In the genomic region with DNA sequence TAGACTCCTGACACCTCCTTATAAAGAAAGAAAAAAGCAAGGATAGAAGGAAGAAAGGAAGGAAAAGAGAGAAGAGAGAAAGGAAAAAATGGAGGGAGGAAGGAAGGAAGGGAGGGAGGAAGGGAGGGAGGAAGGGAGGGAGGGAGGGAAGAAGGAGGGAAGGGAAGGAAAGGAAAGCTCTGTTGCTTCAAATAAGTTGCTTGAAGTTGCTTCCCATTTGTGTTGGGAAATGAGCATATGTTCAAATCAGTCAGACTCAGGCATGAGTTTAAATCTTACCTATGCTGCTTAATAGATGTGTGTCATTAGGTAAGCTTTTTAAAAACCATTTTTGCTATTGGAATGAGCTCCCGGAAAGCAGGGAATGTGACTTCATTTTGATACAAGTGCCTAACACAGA, we compare ENCODE assay signal across 37 cellular contexts. TPM values are rescaled to one million over a fixed set of nuclear protein-coding genes. Genes with fewer than 3 reads are reported as not detected.
DNase-seq lines count a peak whose midpoint lies in the region; ATAC-seq, FAIRE-seq and TF ChIP-seq lines count a peak whose summit lies in the region.
"Had no signal": no experiment of that assay in that cellular context is flagged by ENCODE, and none has a peak within 500 bp of the region (broad histone marks: within the 10 kb centered on the region; RNA-seq: fewer than 3 reads in every experiment).

No MANE protein-coding gene starts in this region.

- DNase-seq in HepG2 (ENCODE audit: low spot score) (no peak), right lobe of liver (no peak), NCI-H69 (lab: John Stamatoyannopoulos, UW) (peak; percentile 32), progenitor cell of endocrine pancreas (ENCODE audit: low spot score, unreplicated experiment) (no peak), type B pancreatic cell (ENCODE audit: extremely low spot score, unreplicated experiment) (no peak), OCI-M1 (lab: John Stamatoyannopoulos, UW) (no peak), Ammon's horn (ENCODE audit: low spot score) (no peak), erythroblast (lab: John Stamatoyannopoulos, UW) (no peak)
- DNase-seq: 8988T; ACHN; AML-193; BE2C; C1 segment of cervical spinal cord; Caco-2; Calu3; CD4-positive, alpha-beta memory T cell; CD4-positive, alpha-beta T cell; CD4-positive, CD25-positive, alpha-beta regulatory T cell; CD8-positive, alpha-beta memory T cell; CD8-positive, alpha-beta T cell; COR-L47; DMS 273 treated with DMSO at 0.1 percent for 48 hours; DMS153; DMS53; DMS79; DMS79 treated with DMSO at 0.1 percent for 48 hours; DND-41; EL had no signal

- no peak overlapping the region for H3K27ac ChIP-seq in HepG2 (ENCODE audit: extremely low read length, insufficient read depth, low read length)
- no peak overlapping the region for H3K27ac ChIP-seq in right lobe of liver
- H3K27ac ChIP-seq: 22Rv1; A549; BLaER1; BLaER1 treated with 17β-estradiol and CSF1 and Interleukin-3, amounts not matched to agents 10 nM and 100 nM; C4-2B had no signal

- no peak overlapping the region for H3K4me3 ChIP-seq in HepG2 (replicated peaks in 1 of 3; ENCODE audit: insufficient read depth in 1 of 3, low read depth in 2 of 3, low read length in 3 of 3)
- no peak overlapping the region for H3K4me3 ChIP-seq in right lobe of liver
- H3K4me3 ChIP-seq: A549; BLaER1; BLaER1 treated with 17β-estradiol and CSF1 and Interleukin-3, amounts not matched to agents 10 nM and 100 nM had no signal

- no peak for ATAC-seq in HepG2
- no peak for ATAC-seq in right lobe of liver
- ATAC-seq: A549; CD8-positive, alpha-beta T cell had no signal

- H3K36me3 Mint-ChIP-seq in progenitor cell of endocrine pancreas (ENCODE audit: insufficient read depth) (no peaks in the 10 kb centered on the region), type B pancreatic cell (no peaks in the 10 kb centered on the region)
- H3K36me3 Mint-ChIP-seq: CD14-positive monocyte; CD4-positive, CD25-positive, alpha-beta regulatory T cell; CD8-positive, alpha-beta memory T cell; CD8-positive, alpha-beta T cell had no signal

- H3K4me2 ChIP-seq in HepG2 (ENCODE audit: low read depth, low read length): no peak overlapping the region
- H3K4me2 ChIP-seq: A549; BLaER1; BLaER1 treated with 17β-estradiol and CSF1 and Interleukin-3, amounts not matched to agents 10 nM and 100 nM had no signal

- H3K79me2 ChIP-seq in HepG2 (ENCODE audit: insufficient read depth, low read length): no peaks in the 10 kb centered on the region

- no peaks in the 10 kb centered on the region for H3K9me3 Mint-ChIP-seq in progenitor cell of endocrine pancreas (ENCODE audit: low read depth)
- H3K9me3 Mint-ChIP-seq in type B pancreatic cell: peaks cover 3% of the 10 kb centered on the region
- H3K9me3 Mint-ChIP-seq: CD4-positive, alpha-beta memory T cell; CD4-positive, alpha-beta T cell; CD8-positive, alpha-beta T cell had no signal

- H3K27ac Mint-ChIP-seq in progenitor cell of endocrine pancreas (no peak overlapping the region), type B pancreatic cell (no peak overlapping the region)
- H3K27ac Mint-ChIP-seq: B cell; CD14-positive monocyte; CD4-positive, alpha-beta memory T cell; CD4-positive, alpha-beta T cell; CD8-positive, alpha-beta T cell had no signal

- H2AFZ ChIP-seq in HepG2 (ENCODE audit: low read length): no peak overlapping the region

- POLR2A ChIA-PET in HepG2 (lab: Yijun Ruan, JAX): no interaction called here

- no peak overlapping the region for H3K9ac ChIP-seq in HepG2 (ENCODE audit: insufficient read depth, low read depth, low read length)
- H3K9ac ChIP-seq: BLaER1; BLaER1 treated with 17β-estradiol and CSF1 and Interleukin-3, amounts not matched to agents 10 nM and 100 nM had no signal

- TF ChIP-seq POLR2A in HepG2 (IDR thresholded peaks at IDR 0.05; ENCODE audit: insufficient read depth in 1 of 2, low read depth in 2 of 2, low read length in 2 of 2) (no peak), right lobe of liver (IDR thresholded peaks at IDR 0.05) (no peak), erythroblast (IDR thresholded peaks at IDR 0.05; ENCODE audit: low read length) (no peak)

- peaks cover 13% of the 10 kb centered on the region for H3K4me1 ChIP-seq in HepG2 (ENCODE audit: insufficient read depth, low read length)
- no peaks in the 10 kb centered on the region for H3K4me1 ChIP-seq in right lobe of liver
- H3K4me1 ChIP-seq: A549, BE2C, Caco-2 had no signal

- no peaks in the 10 kb centered on the region for H4K20me1 ChIP-seq in HepG2 (ENCODE audit: insufficient read depth, low read length)
- H4K20me1 ChIP-seq: BLaER1; BLaER1 treated with 17β-estradiol and CSF1 and Interleukin-3, amounts not matched to agents 10 nM and 100 nM had no signal

- TF ChIP-seq EP300 in HepG2 (IDR thresholded peaks at IDR 0.05; ENCODE audit: low read depth in 2 of 2, low read length in 2 of 2) (no peak), HepG2 (CRISPR knock-in tag; IDR thresholded peaks at IDR 0.05; ENCODE audit: borderline replicate concordance) (no peak)

- intact Hi-C loops in HepG2 (cut with micrococcal nuclease; ENCODE audit: unreplicated experiment) (loop anchor here (2.0 kb wide), 1 partner anchor 31 kb away; no protein-coding TSS in a partner anchor), right lobe of liver (cut with DNase I) (no loop called here)

- H3K36me3 ChIP-seq in HepG2 (replicated peaks in 1 of 2; ENCODE audit: control insufficient read depth in 1 of 2, insufficient read depth in 2 of 2, low read length in 2 of 2) (no peaks in the 10 kb centered on the region), right lobe of liver (no peaks in the 10 kb centered on the region)
- H3K36me3 ChIP-seq: BE2C; BLaER1; BLaER1 treated with 17β-estradiol and CSF1 and Interleukin-3, amounts not matched to agents 10 nM and 100 nM had no signal

- H3K4me3 Mint-ChIP-seq in progenitor cell of endocrine pancreas (ENCODE audit: low read depth) (no peak overlapping the region), type B pancreatic cell (no peak overlapping the region)
- H3K4me3 Mint-ChIP-seq: B cell; CD14-positive monocyte; CD4-positive, alpha-beta memory T cell; CD4-positive, alpha-beta T cell; CD4-positive, CD25-positive, alpha-beta regulatory T cell; CD8-positive, alpha-beta memory T cell; CD8-positive, alpha-beta T cell had no signal

- no peaks in the 10 kb centered on the region for H3K27me3 ChIP-seq in HepG2 (ENCODE audit: control insufficient read depth in 1 of 2, insufficient read depth in 2 of 2, low read length in 2 of 2)
- no peaks in the 10 kb centered on the region for H3K27me3 ChIP-seq in right lobe of liver
- H3K27me3 ChIP-seq: BE2C; BLaER1; BLaER1 treated with 17β-estradiol and CSF1 and Interleukin-3, amounts not matched to agents 10 nM and 100 nM had no signal

- H3K4me1 Mint-ChIP-seq in progenitor cell of endocrine pancreas (ENCODE audit: low read depth) (peaks cover 10% of the 10 kb centered on the region), type B pancreatic cell (ENCODE audit: unreplicated experiment) (peaks cover 23% of the 10 kb centered on the region)

- CTCF ChIA-PET in HepG2 (lab: Yijun Ruan, JAX; ENCODE audit: low intra/inter-chr PET ratio, low total read pairs): no interaction called here

- H3K9me3 ChIP-seq in HepG2 (ENCODE audit: low read length) (no peaks in the 10 kb centered on the region), right lobe of liver (no peaks in the 10 kb centered on the region)
- H3K9me3 ChIP-seq: A549; BE2C; BLaER1; BLaER1 treated with 17β-estradiol and CSF1 and Interleukin-3, amounts not matched to agents 10 nM and 100 nM; Caco-2 had no signal

- FAIRE-seq in HepG2 (lab: Jason Lieb, UNC): no peak
- FAIRE-seq: A204.1, A549, D721Med had no signal

- no peak for TF ChIP-seq CTCF in HepG2 (CRISPR knock-in tag; IDR thresholded peaks at IDR 0.05)
- no peak for TF ChIP-seq CTCF in right lobe of liver (IDR thresholded peaks at IDR 0.05)
- peak; percentile 2 for TF ChIP-seq CTCF in progenitor cell of endocrine pancreas (IDR thresholded peaks at IDR 0.05; ENCODE audit: unreplicated experiment)
- TF ChIP-seq CTCF in type B pancreatic cell (conservative IDR thresholded peaks at IDR 0.05): peak; percentile 4

- TF ChIP-seq RAD21 in HepG2 (CRISPR knock-in tag; IDR thresholded peaks at IDR 0.05): no peak

- BruUV-seq in HepG2 (replicated peaks; lab: Mats Ljungman, UMichigan): no TSS peak

- 100% methylated on average over 1 of the region's 1 CpG for whole genome bisulfite sequencing in HepG2 (ENCODE audit: low lambda C conversion rate)
- WGBS in right lobe of liver (ENCODE audit: insufficient coverage, low coverage, low lambda C conversion rate, missing lambda C conversion rate): 78% methylated on average over 1 of the region's 1 CpG

- H3K27me3 Mint-ChIP-seq in progenitor cell of endocrine pancreas (no peaks in the 10 kb centered on the region), type B pancreatic cell (no peaks in the 10 kb centered on the region)

- in situ Hi-C loops in HepG2 (cut with HindIII; ENCODE audit: extremely low pct_ligation_motif_present, low pct_unique_long_range_greater_than_20kb): no loop called here

RNA-seq across cellular contexts. Expression of gene GAS2, which starts 6.6 kb away (rescaled TPM):
- total RNA-seq in HepG2 (2016; rRNA removed; fragmentation: Illumina TruSeq; extraction: Trizol) (85.1 and 102 TPM in 2 replicates), right lobe of liver (10 to 100 TPM; 16.1 to 35.6 (median 27.8) TPM), progenitor cell of endocrine pancreas (14.5 and 16.0 TPM in 2 replicates), type B pancreatic cell (ENCODE audit: low replicate concordance) (8.9 and 15.6 TPM in 2 replicates)
- total RNA-seq in HepG2 (2016; cell fraction: cytosol; rRNA removed; fragmentation: Illumina TruSeq; extraction: Trizol; ENCODE audit: low read depth): 56.4 and 59.7 TPM in 2 replicates
- 89.1 and 94.1 TPM in 2 replicates for total RNA-seq in HepG2 (2016; cell fraction: insoluble cytoplasmic fraction; rRNA removed; fragmentation: Illumina TruSeq; extraction: Trizol)
- 63.5 and 68.2 TPM in 2 replicates for total RNA-seq in HepG2 (2016; cell fraction: membrane; rRNA removed; fragmentation: Illumina TruSeq; extraction: Trizol)
- total RNA-seq in HepG2 (2016; cell fraction: nucleus; rRNA removed; fragmentation: Illumina TruSeq; extraction: Trizol): 120 and 129 TPM in 2 replicates
- 19.4 and 26.0 TPM in 2 replicates for polyA plus RNA-seq in HepG2 (2011; rRNA removed)
- 18.1 and 20.6 TPM in 2 replicates for polyA plus RNA-seq in HepG2 (2011; cell fraction: cytosol; rRNA removed)
- 13.0 and 14.3 TPM in 2 replicates for polyA plus RNA-seq in HepG2 (2011; cell fraction: nucleus; rRNA removed)
- 38.8 and 53.9 TPM in 2 replicates for polyA plus RNA-seq in HepG2 (2012)
- polyA plus RNA-seq in HepG2 (2016; cell fraction: cytosol; fragmentation: Illumina TruSeq; extraction: Trizol; ENCODE audit: low read depth): 11.4 and 13.6 TPM in 2 replicates
- 65.0 and 72.9 TPM in 2 replicates for polyA plus RNA-seq in HepG2 (2016; cell fraction: insoluble cytoplasmic fraction; fragmentation: Illumina TruSeq; extraction: Trizol; ENCODE audit: low read depth)
- polyA plus RNA-seq in HepG2 (2016; cell fraction: membrane; fragmentation: Illumina TruSeq; extraction: Trizol; ENCODE audit: low read depth): 28.0 and 30.7 TPM in 2 replicates
- polyA plus RNA-seq in HepG2 (2016; cell fraction: nucleus; fragmentation: Illumina TruSeq; extraction: Trizol; ENCODE audit: insufficient read depth, low read depth): 39.7 and 40.5 TPM in 2 replicates
- 1.3 and 16.5 TPM in 2 replicates for polyA minus RNA-seq in HepG2 (2011; rRNA and poly(A)+ RNA removed; ENCODE audit: low replicate concordance)
- 24.8 and 26.2 TPM in 2 replicates for polyA minus RNA-seq in HepG2 (2011; cell fraction: cytosol; rRNA and poly(A)+ RNA removed)
- 155 and 161 TPM in 2 replicates for polyA minus RNA-seq in HepG2 (2011; cell fraction: nucleus; rRNA and poly(A)+ RNA removed)

RNA-seq across cellular contexts. Expression of gene FANCF, which starts 34.2 kb away (rescaled TPM):
- total RNA-seq in HepG2 (2016; rRNA removed; fragmentation: Illumina TruSeq; extraction: Trizol): 9.7 and 12.3 TPM in 2 replicates
- total RNA-seq in HepG2 (2016; cell fraction: cytosol; rRNA removed; fragmentation: Illumina TruSeq; extraction: Trizol; ENCODE audit: low read depth): 4.3 and 4.5 TPM in 2 replicates
- total RNA-seq in HepG2 (2016; cell fraction: insoluble cytoplasmic fraction; rRNA removed; fragmentation: Illumina TruSeq; extraction: Trizol): 10.9 and 12.4 TPM in 2 replicates
- total RNA-seq in HepG2 (2016; cell fraction: membrane; rRNA removed; fragmentation: Illumina TruSeq; extraction: Trizol): 9.9 and 12.1 TPM in 2 replicates
- total RNA-seq in HepG2 (2016; cell fraction: nucleus; rRNA removed; fragmentation: Illumina TruSeq; extraction: Trizol): 6.9 and 7.8 TPM in 2 replicates
- polyA plus RNA-seq in HepG2 (2011; rRNA removed): 2.5 TPM in 2 replicates
- 2.2 and 2.5 TPM in 2 replicates for polyA plus RNA-seq in HepG2 (2011; cell fraction: cytosol; rRNA removed)
- 1.3 and 1.4 TPM in 2 replicates for polyA plus RNA-seq in HepG2 (2011; cell fraction: nucleus; rRNA removed)
- polyA plus RNA-seq in HepG2 (2012): 3.9 and 4.9 TPM in 2 replicates
- polyA plus RNA-seq in HepG2 (2016; cell fraction: cytosol; fragmentation: Illumina TruSeq; extraction: Trizol; ENCODE audit: low read depth): 2.0 and 2.3 TPM in 2 replicates
- 12.6 and 13.6 TPM in 2 replicates for polyA plus RNA-seq in HepG2 (2016; cell fraction: insoluble cytoplasmic fraction; fragmentation: Illumina TruSeq; extraction: Trizol; ENCODE audit: low read depth)
- 6.0 and 6.5 TPM in 2 replicates for polyA plus RNA-seq in HepG2 (2016; cell fraction: membrane; fragmentation: Illumina TruSeq; extraction: Trizol; ENCODE audit: low read depth)
- 6.7 and 7.7 TPM in 2 replicates for polyA plus RNA-seq in HepG2 (2016; cell fraction: nucleus; fragmentation: Illumina TruSeq; extraction: Trizol; ENCODE audit: insufficient read depth, low read depth)
- 1.2 and 5.0 TPM in 2 replicates for polyA minus RNA-seq in HepG2 (2011; rRNA and poly(A)+ RNA removed; ENCODE audit: low replicate concordance)
- polyA minus RNA-seq in HepG2 (2011; cell fraction: cytosol; rRNA and poly(A)+ RNA removed): 4.2 and 4.5 TPM in 2 replicates
- 3.6 and 4.9 TPM in 2 replicates for polyA minus RNA-seq in HepG2 (2011; cell fraction: nucleus; rRNA and poly(A)+ RNA removed)
- 1 to 10 TPM; 4.1 to 5.1 (median 4.6) TPM for total RNA-seq in right lobe of liver
- 30.2 and 32.8 TPM in 2 replicates for total RNA-seq in progenitor cell of endocrine pancreas
- total RNA-seq in type B pancreatic cell (ENCODE audit: low replicate concordance): 22.5 and 23.2 TPM in 2 replicates

Comparison
In these comparisons a context has a peak if more than half of its experiments do, and no peak if none do; other contexts are left out.
1. CTCF ChIP-seq: peak in progenitor cell of endocrine pancreas (single experiment) and type B pancreatic cell (single experiment); none in HepG2 (single experiment) and right lobe of liver (0 of 4).